11 cellular contexts compared by ENCODE assay signal in the genomic region with DNA sequence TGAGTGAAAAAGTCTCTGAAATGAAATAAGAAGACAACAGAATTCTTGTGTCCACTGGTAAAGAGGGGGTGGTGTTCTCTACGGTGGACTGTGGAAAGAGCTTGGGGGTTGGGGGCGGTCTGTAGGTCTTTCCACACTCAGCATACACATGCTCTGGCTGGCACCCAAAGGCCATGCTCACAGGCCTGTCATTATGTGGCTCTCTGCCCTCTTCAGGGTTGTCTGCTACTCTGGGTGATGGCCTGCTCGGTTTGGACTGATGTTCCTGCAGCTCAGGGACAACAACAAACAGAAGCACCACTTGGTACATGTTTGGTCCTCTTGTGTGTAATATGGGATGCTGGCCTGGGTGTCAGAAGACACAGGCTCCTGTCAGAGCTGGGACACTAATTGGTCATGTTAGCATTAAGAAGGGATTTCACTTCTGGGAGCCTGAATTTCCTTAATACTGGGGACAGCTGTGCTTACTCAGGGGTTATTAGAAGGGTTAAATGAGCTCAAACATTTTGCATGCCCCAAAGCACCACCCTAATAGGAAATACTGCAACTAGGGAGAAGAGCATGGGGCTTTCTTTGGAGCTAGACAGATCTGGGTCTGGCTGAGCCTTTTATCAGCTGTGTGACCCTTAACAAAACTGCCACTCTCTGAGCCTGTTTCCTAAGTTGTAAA. TPM values are rescaled to one million over a fixed set of nuclear protein-coding genes. Genes with fewer than 3 reads are reported as not detected.
A peak's percentile ranks its signal among the peaks of the same experiment; 100 is the strongest.
DNase-seq lines count a peak whose midpoint lies in the region; ATAC-seq and TF ChIP-seq lines count a peak whose summit lies in the region.
"Had no signal": no experiment of that assay in that cellular context is flagged by ENCODE, and none has a peak within 500 bp of the region (broad histone marks: within the 10 kb centered on the region; RNA-seq: fewer than 3 reads in every experiment).

No MANE protein-coding gene starts in this region.

- no peak for TF ChIP-seq POLR2A in GM18505 (IDR thresholded peaks at IDR 0.05; ENCODE audit: borderline replicate concordance, extremely low read depth, insufficient read depth, insufficient read length)

- DNase-seq in DMS 273 (lab: John Stamatoyannopoulos, UW; ENCODE audit: unreplicated experiment) = peak; percentile 32
- no peak for DNase-seq in DMS 273 treated with DMSO at 0.1 percent for 48 hours (lab: John Stamatoyannopoulos, UW)
- DNase-seq in medulla oblongata (ENCODE audit: extremely low spot score) = peak; percentile 63
- no peak for DNase-seq in type B pancreatic cell (ENCODE audit: extremely low spot score, unreplicated experiment)
- no peak for DNase-seq in NCI-H345 (lab: John Stamatoyannopoulos, UW)
- DNase-seq: NCI-H526 had no signal

- no peaks in the 10 kb centered on the region for H3K9me3 Mint-ChIP-seq in type B pancreatic cell

- peak overlapping the region; percentile 26 for H3K27ac Mint-ChIP-seq in type B pancreatic cell

- no peak for TF ChIP-seq CTCF in type B pancreatic cell (conservative IDR thresholded peaks at IDR 0.05)

- H3K27me3 Mint-ChIP-seq in type B pancreatic cell = no peaks in the 10 kb centered on the region

- H3K4me3 Mint-ChIP-seq in type B pancreatic cell = no peak overlapping the region

- ATAC-seq in GM18505 (IDR thresholded peaks at IDR 0.05; ENCODE audit: unreplicated experiment) = no peak
- ATAC-seq in GM19467 (IDR thresholded peaks at IDR 0.05; ENCODE audit: unreplicated experiment) = no peak

- peaks cover 26% of the 10 kb centered on the region for H3K4me1 Mint-ChIP-seq in type B pancreatic cell (ENCODE audit: unreplicated experiment)

- no peaks in the 10 kb centered on the region for H3K36me3 Mint-ChIP-seq in type B pancreatic cell

- H3K27ac ChIP-seq in cingulate gyrus (ENCODE audit: low read depth, low read length) = peak overlapping the region; percentile 63
- H3K27ac ChIP-seq: 22Rv1, pancreas had no signal

RNA-seq across cellular contexts. Expression of gene SELPLG, which starts 32.8 kb away (rescaled TPM):
- 0.31 and 0.48 TPM in 2 replicates for total RNA-seq in type B pancreatic cell (ENCODE audit: low replicate concordance)

Comparison
In these comparisons a context has a peak if more than half of its experiments do, and no peak if none do; other contexts are left out.
1. DNase-seq: peak in DMS 273 (single experiment) and medulla oblongata (single experiment); none in DMS 273 treated with DMSO at 0.1 percent for 48 hours (single experiment), type B pancreatic cell (single experiment) and NCI-H345 (single experiment).